ENCODE assay signal across 2 cellular contexts in the genomic region with DNA sequence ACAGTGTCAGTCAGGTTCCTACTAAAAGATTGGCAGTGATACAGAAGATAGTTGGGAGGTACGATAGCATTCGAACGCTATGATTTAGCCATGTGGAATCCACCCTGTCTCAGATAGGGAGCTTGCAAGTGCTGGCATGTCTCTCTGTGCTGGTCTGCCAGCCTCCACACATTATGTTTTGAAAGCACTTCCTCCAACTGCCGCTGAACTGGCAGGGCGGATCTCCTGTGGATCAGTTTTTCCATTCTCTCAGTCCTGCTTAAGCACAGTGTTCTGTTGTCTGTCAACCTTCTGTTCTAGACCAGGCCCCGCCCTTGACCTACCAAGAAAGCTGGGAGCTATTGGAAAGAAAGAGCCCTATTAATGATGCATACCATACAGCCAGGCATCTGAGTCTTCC.
TF ChIP-seq lines count a peak whose summit lies in the region.

No MANE protein-coding gene starts in this region.

TF ChIP-seq in endothelial cell of umbilical vein, 7 proteins besides CTCF, POLR2A, EP300 and RAD21 (continued from another document):
- no peak for TF ChIP-seq MAX (IDR thresholded peaks at IDR 0.05; ENCODE audit: insufficient read depth, insufficient read length)

TF ChIP-seq in HepG2, 621 proteins besides CTCF, POLR2A, EP300 and RAD21 (continued from another document):
- TF ChIP-seq ZBED4 (CRISPR knock-in tag; IDR thresholded peaks at IDR 0.05; ENCODE audit: borderline replicate concordance) = no peak
- TF ChIP-seq HNRNPL (IDR thresholded peaks at IDR 0.05; ENCODE audit: low read depth, low read length) = no peak
- TF ChIP-seq CC2D1A (CRISPR knock-in tag; IDR thresholded peaks at IDR 0.05) = no peak
